In the genomic region with DNA sequence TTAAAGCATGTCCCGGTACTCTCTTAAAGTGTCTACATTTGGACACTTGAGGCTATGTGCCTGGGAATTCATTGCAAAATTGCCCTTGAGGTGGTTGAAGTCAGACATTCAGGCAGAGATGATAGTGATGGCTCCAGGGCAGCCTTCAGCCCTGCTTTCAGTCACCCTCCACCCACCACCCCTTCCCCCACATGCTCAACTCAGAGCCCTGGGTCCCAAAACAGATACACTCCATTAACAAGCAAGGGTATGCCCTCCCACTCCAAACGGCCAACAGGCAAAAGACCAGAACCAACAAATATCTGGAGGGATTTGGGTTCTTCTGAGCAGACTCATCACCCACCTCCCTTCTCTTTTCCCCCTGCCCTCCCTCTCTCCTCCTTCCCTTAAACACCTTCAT, we compare ENCODE assay signal across 20 cellular contexts.
"Had no signal": no experiment of that assay in that cellular context is flagged by ENCODE, and none has a peak within 500 bp of the region (broad histone marks: within the 10 kb centered on the region; RNA-seq: fewer than 3 reads in every experiment).

No MANE protein-coding gene starts in this region.

- H3K36me3 ChIP-seq: heart left ventricle had no signal

- H3K27me3 Mint-ChIP-seq: activated naive CD4-positive, alpha-beta T cell treated with anti-CD3 and anti-CD28 coated beads, Interleukin-2, amount 50 U/mL, for 24 hours; activated naive CD8-positive, alpha-beta T cell treated with anti-CD3 and anti-CD28 coated beads, Interleukin-2, amount 50 U/mL, for 24 hours had no signal

- H3K9me3 Mint-ChIP-seq: activated CD4-positive, alpha-beta memory T cell treated with anti-CD3 and anti-CD28 coated beads for 36 hours; activated CD4-positive, alpha-beta T cell treated with anti-CD3 and anti-CD28 coated beads, Interleukin-2, amount 10 ng/mL, durations not matched to agents 24 days and 14 days; activated naive CD4-positive, alpha-beta T cell treated with anti-CD3 and anti-CD28 coated beads, Interleukin-2, amount 50 U/mL, for 24 hours; activated naive CD8-positive, alpha-beta T cell treated with anti-CD3 and anti-CD28 coated beads, Interleukin-2, amount 50 U/mL, for 24 hours; activated T-cell treated with anti-CD3 and anti-CD28 coated beads, Interleukin-2, amount 50 U/mL, for 4 hours; activated T-helper 17 cell treated with anti-CD3 and anti-CD28 coated beads, Interleukin-2, amount 50 U/mL, for 72 hours; effector memory CD8-positive, alpha-beta T cell; immature natural killer cell; natural killer cell treated with Interleukin-12 subunit alpha and Interleukin-12 subunit beta and Interleukin-15 and Interleukin-18, amount 100 ng/mL, for 72 hours; stimulated activated naive CD8-positive, alpha-beta T cell treated with anti-CD3 and anti-CD28 coated beads, Interleukin-15, Interleukin-2, amounts not matched to agents 100 ng/mL and 50 ng/mL, for 24 hours had no signal

- H3K27me3 ChIP-seq: foreskin keratinocyte had no signal

- ATAC-seq: activated naive CD8-positive, alpha-beta T cell treated with anti-CD3 and anti-CD28 coated beads, Interleukin-2, amount 50 U/mL, for 24 hours; activated T-cell treated with anti-CD3 and anti-CD28 coated beads, Interleukin-2, amount 50 U/mL, for 4 hours; activated T-helper 17 cell treated with anti-CD3 and anti-CD28 coated beads, Interleukin-2, amount 50 U/mL, for 72 hours; effector memory CD8-positive, alpha-beta T cell; natural killer cell treated with Interleukin-12 subunit alpha and Interleukin-12 subunit beta and Interleukin-15 and Interleukin-18, amount 100 ng/mL, for 72 hours; SK-N-SH treated with all-trans-retinoic acid at 6 μM for 48 hours had no signal

- DNase-seq: activated CD4-positive, alpha-beta memory T cell treated with anti-CD3 and anti-CD28 coated beads for 36 hours; activated CD4-positive, alpha-beta T cell treated with anti-CD3 and anti-CD28 coated beads, Interleukin-2, amount 10 ng/mL, durations not matched to agents 24 days and 14 days; activated CD4-positive, CD25-positive, alpha-beta regulatory T cell treated with anti-CD3 and anti-CD28 coated beads, Interleukin-2, amount 50 U/mL, for 72 hours; activated naive CD8-positive, alpha-beta T cell treated with anti-CD3 and anti-CD28 coated beads, Interleukin-2, amount 50 U/mL, for 24 hours; activated T-cell treated with anti-CD3 and anti-CD28 coated beads, Interleukin-2, amount 50 U/mL, for 4 hours; effector memory CD8-positive, alpha-beta T cell; foreskin keratinocyte; heart left ventricle; hypothalamus; immature natural killer cell; mesenchymal stem cell; right cardiac atrium; stimulated activated CD4-positive, alpha-beta T cell treated with anti-CD3 and anti-CD28 coated beads, Interleukin-2, amount 100 ng/mL, for 48 hours; T-helper 2 cell had no signal

- H3K27ac ChIP-seq: coronary artery, foreskin keratinocyte, heart left ventricle had no signal

- H3K36me3 Mint-ChIP-seq: activated CD4-positive, alpha-beta memory T cell treated with anti-CD3 and anti-CD28 coated beads for 36 hours; activated naive CD4-positive, alpha-beta T cell treated with anti-CD3 and anti-CD28 coated beads, Interleukin-2, amount 50 U/mL, for 24 hours; immature natural killer cell; natural killer cell treated with Interleukin-12 subunit alpha and Interleukin-12 subunit beta and Interleukin-15 and Interleukin-18, amount 100 ng/mL, for 72 hours had no signal

- H3K9me3 ChIP-seq: heart left ventricle had no signal

- H3K4me3 ChIP-seq: coronary artery, heart left ventricle had no signal

- H3K4me3 Mint-ChIP-seq: activated CD4-positive, alpha-beta memory T cell treated with anti-CD3 and anti-CD28 coated beads for 36 hours; activated CD4-positive, alpha-beta T cell treated with anti-CD3 and anti-CD28 coated beads, Interleukin-2, amount 10 ng/mL, durations not matched to agents 24 days and 14 days; activated naive CD4-positive, alpha-beta T cell treated with anti-CD3 and anti-CD28 coated beads, Interleukin-2, amount 50 U/mL, for 24 hours; activated naive CD8-positive, alpha-beta T cell treated with anti-CD3 and anti-CD28 coated beads, Interleukin-2, amount 50 U/mL, for 24 hours; activated T-cell treated with anti-CD3 and anti-CD28 coated beads, Interleukin-2, amount 50 U/mL, for 4 hours; activated T-helper 17 cell treated with anti-CD3 and anti-CD28 coated beads, Interleukin-2, amount 50 U/mL, for 72 hours; effector memory CD8-positive, alpha-beta T cell; immature natural killer cell; natural killer cell treated with Interleukin-12 subunit alpha and Interleukin-12 subunit beta and Interleukin-15 and Interleukin-18, amount 100 ng/mL, for 72 hours; stimulated activated naive CD8-positive, alpha-beta T cell treated with anti-CD3 and anti-CD28 coated beads, Interleukin-15, Interleukin-2, amounts not matched to agents 100 ng/mL and 50 ng/mL, for 24 hours had no signal

- H3K4me1 Mint-ChIP-seq: activated CD4-positive, alpha-beta T cell treated with anti-CD3 and anti-CD28 coated beads, Interleukin-2, amount 10 ng/mL, durations not matched to agents 24 days and 14 days; activated naive CD4-positive, alpha-beta T cell treated with anti-CD3 and anti-CD28 coated beads, Interleukin-2, amount 50 U/mL, for 24 hours; activated naive CD8-positive, alpha-beta T cell treated with anti-CD3 and anti-CD28 coated beads, Interleukin-2, amount 50 U/mL, for 24 hours; activated T-helper 17 cell treated with anti-CD3 and anti-CD28 coated beads, Interleukin-2, amount 50 U/mL, for 72 hours; immature natural killer cell had no signal

- H3K27ac Mint-ChIP-seq: activated CD4-positive, alpha-beta memory T cell treated with anti-CD3 and anti-CD28 coated beads for 36 hours; activated CD4-positive, alpha-beta T cell treated with anti-CD3 and anti-CD28 coated beads, Interleukin-2, amount 10 ng/mL, durations not matched to agents 24 days and 14 days; activated naive CD4-positive, alpha-beta T cell treated with anti-CD3 and anti-CD28 coated beads, Interleukin-2, amount 50 U/mL, for 24 hours; activated naive CD8-positive, alpha-beta T cell treated with anti-CD3 and anti-CD28 coated beads, Interleukin-2, amount 50 U/mL, for 24 hours; activated T-helper 17 cell treated with anti-CD3 and anti-CD28 coated beads, Interleukin-2, amount 50 U/mL, for 72 hours; effector memory CD8-positive, alpha-beta T cell; immature natural killer cell; natural killer cell treated with Interleukin-12 subunit alpha and Interleukin-12 subunit beta and Interleukin-15 and Interleukin-18, amount 100 ng/mL, for 72 hours; stimulated activated naive CD8-positive, alpha-beta T cell treated with anti-CD3 and anti-CD28 coated beads, Interleukin-15, Interleukin-2, amounts not matched to agents 100 ng/mL and 50 ng/mL, for 24 hours had no signal
